In genomic region chr3:17747184-17747889, GRCh38 we compare ENCODE assay signal across 9 cellular contexts. TPM values are rescaled to one million over a fixed set of nuclear protein-coding genes. Genes with fewer than 3 reads are reported as not detected.
A peak's percentile ranks its signal among the peaks of the same experiment; 100 is the strongest.
DNase-seq lines count a peak whose midpoint lies in the region; ATAC-seq and TF ChIP-seq lines count a peak whose summit lies in the region.
"Had no signal": no experiment of that assay in that cellular context is flagged by ENCODE, and none has a peak within 500 bp of the region (broad histone marks: within the 10 kb centered on the region; RNA-seq: fewer than 3 reads in every experiment).

No MANE protein-coding gene starts in this region.

- H3K4me3 Mint-ChIP-seq in IgD-negative memory B cell (peak overlapping the region; percentile 38 to 88 (median 75)), nephron progenitor cell (peak overlapping the region; percentile 55)

- H3K4me3 ChIP-seq in ascending aorta (no peak overlapping the region), esophagus muscularis mucosa (no peak overlapping the region)

- peaks cover 1% of the 10 kb centered on the region for H3K36me3 Mint-ChIP-seq in IgD-negative memory B cell
- no peaks in the 10 kb centered on the region for H3K36me3 Mint-ChIP-seq in nephron progenitor cell (ENCODE audit: low read depth)

- H3K27ac Mint-ChIP-seq in IgD-negative memory B cell (peak overlapping the region; percentile 67 to 82 (median 76)), nephron progenitor cell (peak overlapping the region; percentile 60)

- WGBS in esophagus muscularis mucosa, result 88% methylated on average over 6 of the region's 6 CpGs

- no peaks in the 10 kb centered on the region for H3K9me3 Mint-ChIP-seq in IgD-negative memory B cell
- H3K9me3 Mint-ChIP-seq in nephron progenitor cell, result peaks cover 4% of the 10 kb centered on the region

- H3K9me3 ChIP-seq in ascending aorta (no peaks in the 10 kb centered on the region), esophagus muscularis mucosa (no peaks in the 10 kb centered on the region)

- TF ChIP-seq POLR2A in esophagus muscularis mucosa (IDR thresholded peaks at IDR 0.05; ENCODE audit: low read depth), result no peak

- H3K36me3 ChIP-seq in ascending aorta (no peaks in the 10 kb centered on the region), esophagus muscularis mucosa (no peaks in the 10 kb centered on the region)

- no peaks in the 10 kb centered on the region for H3K27me3 ChIP-seq in ascending aorta
- H3K27me3 ChIP-seq in esophagus muscularis mucosa, result no peaks in the 10 kb centered on the region

- intact Hi-C loops in ascending aorta (cut with DNase I), result loop anchor here (10.0 kb wide), 1 partner anchor 677 kb away; the partner anchor contains the start of gene SATB1
- intact Hi-C loops in esophagus muscularis mucosa (cut with DNase I), result no loop called here

- H3K4me1 ChIP-seq in ascending aorta (peaks cover 0 to 2% of the 10 kb centered on the region in 2 donors), esophagus muscularis mucosa (peaks cover 5 to 10% (median 9%) of the 10 kb centered on the region in 4 donors)

- TF ChIP-seq CTCF in nephron progenitor cell (IDR thresholded peaks at IDR 0.05) (no peak), ascending aorta (IDR thresholded peaks at IDR 0.05) (no peak), esophagus muscularis mucosa (IDR thresholded peaks at IDR 0.05) (no peak)

- H3K4me1 Mint-ChIP-seq in IgD-negative memory B cell (peaks cover 27 to 37% (median 29%) of the 10 kb centered on the region in 3 donors), nephron progenitor cell (peaks cover 58% of the 10 kb centered on the region)

- no peak overlapping the region for H3K27ac ChIP-seq in ascending aorta
- no peak overlapping the region for H3K27ac ChIP-seq in esophagus muscularis mucosa (replicated peaks in 1 of 4)

- ATAC-seq in GM18909 (IDR thresholded peaks at IDR 0.05; ENCODE audit: poor library complexity, unreplicated experiment) (peak; percentile 64), HG02623 (IDR thresholded peaks at IDR 0.05; ENCODE audit: unreplicated experiment) (peak; percentile 64)

- DNase-seq in nephron progenitor cell (peak; percentile 32), ascending aorta (ENCODE audit: low spot score in 2 of 2) (no peak), NCI-H146 treated with DMSO at 0.1 percent for 48 hours (lab: John Stamatoyannopoulos, UW; ENCODE audit: unreplicated experiment) (no peak), esophagus muscularis mucosa (ENCODE audit: extremely low spot score) (no peak)
- DNase-seq: activated T-cell treated with anti-CD3 and anti-CD28 coated beads for 4 hours, NCI-H226 had no signal

- H3K27me3 Mint-ChIP-seq in IgD-negative memory B cell (no peaks in the 10 kb centered on the region), nephron progenitor cell (ENCODE audit: low read depth, poor library complexity) (peaks cover under 1% of the 10 kb centered on the region)

- no peak for TF ChIP-seq EP300 in esophagus muscularis mucosa (IDR thresholded peaks at IDR 0.05)

RNA-seq across cellular contexts. Expression of gene TBC1D5, which starts 4.9 kb away (rescaled TPM):
- 63.0 TPM for polyA plus RNA-seq in IgD-negative memory B cell
- 43.3 TPM for total RNA-seq in ascending aorta
- total RNA-seq in esophagus muscularis mucosa, result 10 to 100 TPM; 54.0 to 83.1 (median 63.6) TPM
